2 cellular contexts compared by ENCODE assay signal in genomic region chr11:64206457-64207246, GRCh38.
TF ChIP-seq lines count a peak whose summit lies in the region.

Gene FERMT3, plus strand, starts transcription at chr11:64206721. Its CDS starts 644 bp downstream, at chr11:64207365.

TF ChIP-seq in SK-N-SH, 30 proteins besides CTCF, POLR2A, EP300 and RAD21 (continued from another document):
- TF ChIP-seq REST (IDR thresholded peaks at IDR 0.05; ENCODE audit: low read depth, low read length) (no peak), PBX3 (IDR thresholded peaks at IDR 0.05) (no peak), YY1 (IDR thresholded peaks at IDR 0.05; ENCODE audit: low read depth) (no peak), TCF12 (IDR thresholded peaks at IDR 0.05) (no peak), JUND (IDR thresholded peaks at IDR 0.05) (no peak), EZH2phosphoT487 (IDR thresholded peaks at IDR 0.05; ENCODE audit: borderline replicate concordance, low read depth) (no peak), USF2 (IDR thresholded peaks at IDR 0.05; ENCODE audit: borderline replicate concordance, low read depth, low read length) (no peak), IRF3 (IDR thresholded peaks at IDR 0.05; ENCODE audit: low read depth, low read length) (no peak), GABPA (IDR thresholded peaks at IDR 0.05; ENCODE audit: low read depth) (no peak)

TF ChIP-seq in SK-N-SH treated with all-trans-retinoic acid at 6 μM for 48 hours, 23 proteins besides CTCF, POLR2A, EP300 and RAD21 (continued from another document):
- TF ChIP-seq PATZ1 (CRISPR knock-in tag; IDR thresholded peaks at IDR 0.05; ENCODE audit: borderline replicate concordance) (no peak), ARNTL (CRISPR knock-in tag; IDR thresholded peaks at IDR 0.05; ENCODE audit: borderline replicate concordance, low read depth) (no peak), RARB (CRISPR knock-in tag; IDR thresholded peaks at IDR 0.05) (no peak), TCF4 (CRISPR knock-in tag; IDR thresholded peaks at IDR 0.05; ENCODE audit: borderline replicate concordance) (no peak), ZNF8 (CRISPR knock-in tag; IDR thresholded peaks at IDR 0.05) (no peak), OSR1 (CRISPR knock-in tag; IDR thresholded peaks at IDR 0.05) (no peak)
